7 cellular contexts compared by ENCODE assay signal in genomic region chr12:20432290-20432689, GRCh38.
"Had no signal": no experiment of that assay in that cellular context is flagged by ENCODE, and none has a peak within 500 bp of the region (broad histone marks: within the 10 kb centered on the region; RNA-seq: fewer than 3 reads in every experiment).

No MANE protein-coding gene starts in this region.

- H3K9ac ChIP-seq: KMS-11 had no signal

- H3K27ac Mint-ChIP-seq: IgD-negative memory B cell had no signal

- H3K27me3 Mint-ChIP-seq: IgD-negative memory B cell had no signal

- H3K36me3 Mint-ChIP-seq: IgD-negative memory B cell had no signal

- H3K4me1 Mint-ChIP-seq: IgD-negative memory B cell had no signal

- DNase-seq: GOT3, H7, HCEC 1CT, KBM-7 had no signal

- H3K4me3 Mint-ChIP-seq: IgD-negative memory B cell had no signal

- H3K27ac ChIP-seq: KMS-11 had no signal

- H3K4me2 ChIP-seq: KMS-11 had no signal

- ATAC-seq: HepG2 had no signal
